8 cellular contexts compared by ENCODE assay signal in the genomic region with DNA sequence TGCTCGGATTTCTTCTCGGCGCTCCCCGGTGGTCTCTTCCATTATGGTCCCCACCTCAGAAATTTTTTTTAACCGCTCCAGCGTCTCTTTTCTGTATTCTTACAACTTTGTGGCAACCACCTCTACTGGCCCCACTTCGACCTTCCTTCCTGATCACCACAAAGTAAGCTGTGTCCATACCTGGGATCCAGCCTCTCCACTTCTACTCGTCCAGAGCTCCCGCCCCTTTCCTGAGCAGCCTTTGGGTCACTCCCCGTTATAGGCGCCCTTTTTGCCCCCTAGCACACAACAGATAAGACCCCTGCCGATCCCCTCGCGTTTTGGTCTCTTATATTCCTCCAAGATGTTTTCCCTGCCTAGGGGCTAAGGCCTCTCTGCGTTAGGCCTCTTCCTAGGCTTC. TPM values are rescaled to one million over a fixed set of nuclear protein-coding genes. Genes with fewer than 3 reads are reported as not detected.
DNase-seq lines count a peak whose midpoint lies in the region; ATAC-seq, FAIRE-seq and TF ChIP-seq lines count a peak whose summit lies in the region.

No MANE protein-coding gene starts in this region.

- no peaks in the 10 kb centered on the region for H3K27me3 ChIP-seq in dorsolateral prefrontal cortex

- H3K4me1 Mint-ChIP-seq in nephron, result peaks cover 9% of the 10 kb centered on the region

- peaks cover 70% of the 10 kb centered on the region for H3K36me3 Mint-ChIP-seq in nephron (ENCODE audit: low read depth)

- no peak for TF ChIP-seq POLR2A in GM12891 (IDR thresholded peaks at IDR 0.05; ENCODE audit: low read depth, low read length)

- peak overlapping the region; percentile 75 to 98 (median 86) for H3K27ac Mint-ChIP-seq in nephron

- H3K9me3 Mint-ChIP-seq in nephron, result peaks cover 31% of the 10 kb centered on the region

- DNase-seq in GM12891 (ENCODE audit: insufficient read length, low spot score) (no peak), dorsolateral prefrontal cortex (no peak), amygdala (lab: John Stamatoyannopoulos, UW) (no peak), NCI-H1105 treated with DMSO at 0.1 percent for 48 hours (lab: John Stamatoyannopoulos, UW) (no peak)
- DNase-seq in Jurkat, Clone E6-1 (ENCODE audit: low read depth, low spot score), result no peak
- DNase-seq in stimulated activated CD4-positive, alpha-beta T cell treated with anti-CD3 and anti-CD28 coated beads, Interleukin-12 subunit alpha, Interleukin-12 subunit beta, amount 100 ng/mL, for 4 hours, result no peak

- no peak for TF ChIP-seq CTCF in dorsolateral prefrontal cortex (IDR thresholded peaks at IDR 0.05 in 54 of 56, conservative IDR thresholded peaks at IDR 0.05 in 2 of 56; ENCODE audit: low read depth in 1 of 56, partially characterized antibody in 56 of 56)
- no peak for TF ChIP-seq CTCF in nephron (IDR thresholded peaks at IDR 0.05; ENCODE audit: unreplicated experiment in 3 of 3)

- no peaks in the 10 kb centered on the region for H3K27me3 Mint-ChIP-seq in nephron (ENCODE audit: low read depth)

- intact Hi-C loops in dorsolateral prefrontal cortex (cut with DNase I), result loop anchor here in 1 of 2 donors (2.0 kb wide), 1 partner anchor 25 kb away; no protein-coding TSS in a partner anchor

- peak overlapping the region in 50 of 59 donors; percentile 47 to 94 (median 85) for H3K27ac ChIP-seq in dorsolateral prefrontal cortex

- H3K4me3 Mint-ChIP-seq in nephron, result peak overlapping the region; percentile 91 to 98 (median 93)

- FAIRE-seq in GM12891 (lab: Jason Lieb, UNC), result peak; percentile 13

- H3K4me3 ChIP-seq in Jurkat, Clone E6-1 (ENCODE audit: low read length), result peak overlapping the region; percentile 71
- peak overlapping the region; percentile 70 to 100 (median 98) for H3K4me3 ChIP-seq in dorsolateral prefrontal cortex

- ATAC-seq in HG02973 (IDR thresholded peaks at IDR 0.05; ENCODE audit: unreplicated experiment), result no peak

TF ChIP-seq in GM12891, 5 proteins besides CTCF, POLR2A, EP300 and RAD21:
- TF ChIP-seq SPI1 (IDR thresholded peaks at IDR 0.05; ENCODE audit: low read depth, low read length), result no peak
- TF ChIP-seq POLR2AphosphoS5 (IDR thresholded peaks at IDR 0.05; ENCODE audit: low read depth, low read length), result no peak
- no peak for TF ChIP-seq TAF1 (IDR thresholded peaks at IDR 0.05; ENCODE audit: low read depth, low read length)
- no peak for TF ChIP-seq PAX5 (IDR thresholded peaks at IDR 0.05; ENCODE audit: insufficient read depth, low read length, severe bottlenecking)
- no peak for TF ChIP-seq POU2F2 (IDR thresholded peaks at IDR 0.05; ENCODE audit: low read depth, low read length)

RNA-seq across cellular contexts. Expression of a gene that starts 0.6 kb away (rescaled TPM):
- polyA plus RNA-seq in GM12891 (2012; ENCODE audit: low read depth, missing spikeins), result 24.9 TPM
- polyA plus RNA-seq in Jurkat, Clone E6-1 (2012; ENCODE audit: insufficient read depth, insufficient read length), result 30.2 TPM
- 100 to 1,000 TPM in 5 of 120 experiments, 10 to 100 TPM in 115; 47.5 to 121 (median 75.9) TPM for total RNA-seq in dorsolateral prefrontal cortex

RNA-seq across cellular contexts. Expression of a gene that starts 0.6 kb away (rescaled TPM):
- 17.4 TPM for polyA plus RNA-seq in GM12891 (2012; ENCODE audit: low read depth, missing spikeins)
- polyA plus RNA-seq in Jurkat, Clone E6-1 (2012; ENCODE audit: insufficient read depth, insufficient read length), result 25.1 TPM
- total RNA-seq in dorsolateral prefrontal cortex, result 10 to 100 TPM; 44.3 to 77.3 (median 58.4) TPM
